Comparison of ENCODE assay signal across 20 cellular contexts in genomic region chr12:34119366-34119765, GRCh38.
"Had no signal": no experiment of that assay in that cellular context is flagged by ENCODE, and none has a peak within 500 bp of the region (broad histone marks: within the 10 kb centered on the region; RNA-seq: fewer than 3 reads in every experiment).

No MANE protein-coding gene starts in this region.

- H3K9me3 ChIP-seq: Peyer's patch, SJCRH30 had no signal

- H3K27ac ChIP-seq: Peyer's patch, SJCRH30 had no signal

- H3K4me1 ChIP-seq: Peyer's patch, SJCRH30 had no signal

- H3K27me3 ChIP-seq: Peyer's patch, SJCRH30 had no signal

- ATAC-seq: Right ventricle myocardium inferior, SK-N-SH treated with all-trans-retinoic acid at 6 μM for 48 hours had no signal

- H3K4me3 ChIP-seq: Peyer's patch, SJCRH30 had no signal

- DNase-seq: Karpas-422, KG1, MM.1S, NCI-H1092 treated with DMSO at 0.1 percent for 48 hours, NCI-H1436, NCI-H187, NCI-H2029, NCI-H2081 treated with DMSO at 0.1 percent for 48 hours, NCI-H2171, NCI-H226, NCI-H446, NCI-H510A, NCI-H524 treated with DMSO at 0.1 percent for 48 hours, NCI-H69, NCI-H774, Peyer's patch, SHP77 treated with DMSO at 0.1 percent for 48 hours, SJCRH30 had no signal

- H3K36me3 ChIP-seq: Peyer's patch, SJCRH30 had no signal
